ENCODE assay signal across 32 cellular contexts in genomic region chrX:11272290-11272689, GRCh38. TPM values are rescaled to one million over a fixed set of nuclear protein-coding genes. Genes with fewer than 3 reads are reported as not detected.
"Had no signal": no experiment of that assay in that cellular context is flagged by ENCODE, and none has a peak within 500 bp of the region (broad histone marks: within the 10 kb centered on the region; RNA-seq: fewer than 3 reads in every experiment).

No MANE protein-coding gene starts in this region.

- H3K4me1 Mint-ChIP-seq: immature natural killer cell; naive thymus-derived CD8-positive, alpha-beta T cell; nephron; neural crest cell; stimulated activated effector memory CD8-positive, alpha-beta T cell treated with anti-CD3 and anti-CD28 coated beads, Interleukin-12 subunit alpha, Interleukin-12 subunit beta, amount 100 ng/mL, for 72 hours had no signal

- H3K36me3 Mint-ChIP-seq: immature natural killer cell; naive thymus-derived CD8-positive, alpha-beta T cell; stimulated activated effector memory CD8-positive, alpha-beta T cell treated with anti-CD3 and anti-CD28 coated beads, Interleukin-12 subunit alpha, Interleukin-12 subunit beta, amount 100 ng/mL, for 72 hours; type B pancreatic cell had no signal

- H3K4me3 ChIP-seq: left lung, lower lobe of right lung, psoas muscle, right lobe of liver, skin epidermis, tibial nerve, uterus had no signal

- H3K4me3 Mint-ChIP-seq: immature natural killer cell; naive thymus-derived CD8-positive, alpha-beta T cell; nephron; neural crest cell; stimulated activated effector memory CD8-positive, alpha-beta T cell treated with anti-CD3 and anti-CD28 coated beads, Interleukin-12 subunit alpha, Interleukin-12 subunit beta, amount 100 ng/mL, for 72 hours; stimulated activated naive CD8-positive, alpha-beta T cell treated with anti-CD3 and anti-CD28 coated beads, Interleukin-15, Interleukin-2, amounts not matched to agents 100 ng/mL and 50 ng/mL, for 24 hours; type B pancreatic cell had no signal

- H3K27ac Mint-ChIP-seq: immature natural killer cell; naive thymus-derived CD8-positive, alpha-beta T cell; nephron; stimulated activated effector memory CD8-positive, alpha-beta T cell treated with anti-CD3 and anti-CD28 coated beads, Interleukin-12 subunit alpha, Interleukin-12 subunit beta, amount 100 ng/mL, for 72 hours; stimulated activated naive CD8-positive, alpha-beta T cell treated with anti-CD3 and anti-CD28 coated beads, Interleukin-15, Interleukin-2, amounts not matched to agents 100 ng/mL and 50 ng/mL, for 24 hours; type B pancreatic cell had no signal

- H3K27me3 Mint-ChIP-seq: stimulated activated naive CD8-positive, alpha-beta T cell treated with anti-CD3 and anti-CD28 coated beads, Interleukin-15, Interleukin-2, amounts not matched to agents 100 ng/mL and 50 ng/mL, for 24 hours; type B pancreatic cell had no signal

- DNase-seq: hypothalamus; immature natural killer cell; kidney; left colon; left lung; lower lobe of right lung; mammary epithelial cell; mesenchymal stem cell; naive thymus-derived CD8-positive, alpha-beta T cell; nucleus accumbens; psoas muscle; right lobe of liver; stimulated activated CD4-positive, alpha-beta T cell treated with anti-CD3 and anti-CD28 coated beads, Interleukin-12 subunit alpha, Interleukin-12 subunit beta, amount 100 ng/mL, for 4 hours; stimulated activated CD4-positive, alpha-beta T cell treated with anti-CD3 and anti-CD28 coated beads, Interleukin-15, amount 100 ng/mL, for 24 hours; stimulated activated CD4-positive, alpha-beta T cell treated with anti-CD3 and anti-CD28 coated beads, Interleukin-2, amount 100 ng/mL, for 24 hours; stimulated activated CD4-positive, alpha-beta T cell treated with anti-CD3 and anti-CD28 coated beads, Interleukin-4, amount 100 ng/mL, for 24 hours; stimulated activated naive CD4-positive, alpha-beta T cell; uterus had no signal

- H3K9me3 Mint-ChIP-seq: naive thymus-derived CD8-positive, alpha-beta T cell; nephron; stimulated activated effector memory CD8-positive, alpha-beta T cell treated with anti-CD3 and anti-CD28 coated beads, Interleukin-12 subunit alpha, Interleukin-12 subunit beta, amount 100 ng/mL, for 72 hours; stimulated activated naive CD8-positive, alpha-beta T cell treated with anti-CD3 and anti-CD28 coated beads, Interleukin-15, Interleukin-2, amounts not matched to agents 100 ng/mL and 50 ng/mL, for 24 hours; type B pancreatic cell had no signal

RNA-seq across cellular contexts. Expression of gene AMELX, which starts 20.9 kb away (rescaled TPM):
- total RNA-seq: kidney; left colon; left lung; liver; lower lobe of right lung; mammary epithelial cell; mucosa of gallbladder; naive thymus-derived CD8-positive, alpha-beta T cell; neural crest cell; osteocyte; posterior vena cava; psoas muscle; right lobe of liver; subcutaneous adipose tissue; temporal lobe; tibial nerve; ureter; uterus had no signal
- polyA plus RNA-seq: immature natural killer cell; liver; mammary epithelial cell; naive thymus-derived CD8-positive, alpha-beta T cell; psoas muscle had no signal
